Comparison of ENCODE assay signal across 10 cellular contexts in the genomic region with DNA sequence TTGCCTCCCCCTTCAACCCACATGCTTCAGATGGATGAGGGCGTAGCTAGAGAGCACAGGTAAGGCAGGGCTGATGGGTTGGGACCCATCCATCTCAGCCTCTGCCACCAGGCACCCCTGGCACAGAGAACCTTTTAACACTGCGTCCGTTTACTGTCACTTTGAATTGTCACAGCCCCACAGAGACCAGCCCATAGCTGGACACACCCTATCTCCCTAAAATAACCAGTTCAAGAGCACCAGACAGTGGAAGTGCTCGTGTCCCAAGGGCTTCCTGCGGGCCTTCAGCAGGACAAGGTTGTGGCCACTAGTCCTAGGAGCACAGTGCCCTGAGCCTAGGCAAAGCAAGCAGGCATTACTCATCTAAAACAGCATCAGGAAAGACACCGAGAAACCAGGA. TPM values are rescaled to one million over a fixed set of nuclear protein-coding genes. Genes with fewer than 3 reads are reported as not detected.
"Had no signal": no experiment of that assay in that cellular context is flagged by ENCODE, and none has a peak within 500 bp of the region (broad histone marks: within the 10 kb centered on the region; RNA-seq: fewer than 3 reads in every experiment).

No MANE protein-coding gene starts in this region.

RNA-seq across cellular contexts. Expression of gene ACOXL, which starts 34.1 kb away (rescaled TPM):
- total RNA-seq: left lobe of liver, left ventricle myocardium inferior, liver, lower leg skin, lung microvascular endothelial cell, mesenteric fat pad, mucosa of gallbladder, myocyte had no signal
- polyA plus RNA-seq: immature natural killer cell; naive thymus-derived CD4-positive, alpha-beta T cell had no signal
